11 cellular contexts compared by ENCODE assay signal in the genomic region with DNA sequence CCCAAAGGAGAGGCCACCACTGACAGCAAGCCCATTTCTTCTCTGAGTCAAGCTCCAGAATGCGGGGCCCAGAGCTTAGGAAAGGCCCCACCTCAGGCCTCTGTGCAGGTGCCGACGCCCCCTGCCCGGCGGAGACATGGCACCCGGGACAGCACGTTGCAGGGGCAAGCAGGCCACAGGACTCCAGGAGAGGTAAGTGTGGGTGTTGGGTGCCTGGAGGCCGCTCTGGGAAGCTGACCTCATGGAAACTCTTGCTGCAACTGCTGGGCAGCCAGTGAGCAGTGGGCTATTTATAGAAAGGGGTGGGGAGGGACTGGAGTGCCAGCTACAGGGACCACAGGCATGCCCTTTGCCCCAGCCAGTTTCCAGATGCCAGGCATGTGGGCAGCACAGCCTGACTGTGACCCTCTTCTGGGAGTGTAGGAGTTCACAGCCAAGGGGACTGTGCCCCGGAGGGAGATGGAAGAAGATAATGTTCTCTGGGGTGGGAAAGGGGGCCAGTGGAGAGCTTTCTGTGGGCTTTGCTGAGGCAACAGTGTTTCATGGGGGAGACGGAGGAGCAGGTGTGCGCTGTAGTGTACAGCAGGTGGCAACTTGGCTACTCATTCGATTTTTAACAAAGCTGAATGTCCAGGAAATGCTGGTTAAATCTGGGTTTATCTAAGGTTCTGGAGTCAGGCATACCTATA. TPM values are rescaled to one million over a fixed set of nuclear protein-coding genes. Genes with fewer than 3 reads are reported as not detected.
DNase-seq lines count a peak whose midpoint lies in the region; ATAC-seq and TF ChIP-seq lines count a peak whose summit lies in the region.
"Had no signal": no experiment of that assay in that cellular context is flagged by ENCODE, and none has a peak within 500 bp of the region (broad histone marks: within the 10 kb centered on the region; RNA-seq: fewer than 3 reads in every experiment).

No MANE protein-coding gene starts in this region.

- H3K9me3 ChIP-seq in stomach smooth muscle (ENCODE audit: control insufficient read depth in 2 of 2, low read length in 2 of 2): no peaks in the 10 kb centered on the region

- TF ChIP-seq CTCF in CD14-positive monocyte (IDR thresholded peaks at IDR 0.05): no peak

- peak overlapping the region in 1 of 2 donors; percentile 49 for H3K4me3 ChIP-seq in stomach smooth muscle (ENCODE audit: low read length in 2 of 2)

- peaks cover 62% of the 10 kb centered on the region for H3K4me1 ChIP-seq in stomach smooth muscle (ENCODE audit: control insufficient read depth, insufficient read depth, low read length)

- peak overlapping the region in 1 of 7 donors; percentile 43 for H3K27ac Mint-ChIP-seq in CD14-positive monocyte
- H3K27ac Mint-ChIP-seq: IgD-negative memory B cell had no signal

- no peak overlapping the region for H3K4me3 Mint-ChIP-seq in CD14-positive monocyte
- H3K4me3 Mint-ChIP-seq: IgD-negative memory B cell had no signal

- intact Hi-C loops in CD14-positive monocyte (cut with micrococcal nuclease): no loop called here

- no peak for ATAC-seq in HG03139 (IDR thresholded peaks at IDR 0.05; ENCODE audit: unreplicated experiment)
- ATAC-seq in GM21423 (IDR thresholded peaks at IDR 0.05; ENCODE audit: unreplicated experiment): no peak

- no peaks in the 10 kb centered on the region for H3K36me3 Mint-ChIP-seq in CD14-positive monocyte
- H3K36me3 Mint-ChIP-seq: IgD-negative memory B cell had no signal

- H3K9me3 Mint-ChIP-seq in CD14-positive monocyte: peaks cover 0 to 5% (median 2%) of the 10 kb centered on the region in 7 donors

- H3K36me3 ChIP-seq in stomach smooth muscle (ENCODE audit: control insufficient read depth in 2 of 2, insufficient read depth in 2 of 2, low read length in 2 of 2): peaks cover 2 to 13% of the 10 kb centered on the region in 2 donors

- H3K27ac ChIP-seq in stomach smooth muscle (ENCODE audit: low read length): peak overlapping the region; percentile 91

- peaks cover 9% of the 10 kb centered on the region for H3K4me1 Mint-ChIP-seq in CD14-positive monocyte
- H3K4me1 Mint-ChIP-seq: IgD-negative memory B cell had no signal

- H3K9ac ChIP-seq in stomach smooth muscle (ENCODE audit: low read length in 2 of 2): peak overlapping the region in 1 of 2 donors; percentile 23

- DNase-seq in HK-2 (ENCODE audit: unreplicated experiment): peak; percentile 56
- DNase-seq in amniotic epithelial cell (ENCODE audit: low read depth): peak; percentile 82
- DNase-seq in hepatic stellate cell (ENCODE audit: low spot score): peak; percentile 73
- no peak for DNase-seq in CD14-positive monocyte (ENCODE audit: low spot score)
- no peak for DNase-seq in NCI-H1092 (lab: John Stamatoyannopoulos, UW)
- DNase-seq: activated CD4-positive, CD25-positive, alpha-beta regulatory T cell treated with anti-CD3 and anti-CD28 coated beads, Interleukin-2, amount 50 U/mL, for 72 hours; erythroblast had no signal

- no peaks in the 10 kb centered on the region for H3K27me3 ChIP-seq in stomach smooth muscle (ENCODE audit: control insufficient read depth in 1 of 2, insufficient read depth in 2 of 2, low read length in 2 of 2)

- peaks cover 0 to 3% (median 3%) of the 10 kb centered on the region in 3 donors for H3K27me3 Mint-ChIP-seq in CD14-positive monocyte (ENCODE audit: low read depth in 3 of 3)

RNA-seq across cellular contexts. Expression of gene ALPK3, which starts 23.7 kb away (rescaled TPM):
- polyA plus RNA-seq in CD14-positive monocyte: under 1 TPM in 1 of 2 donors, not detected in 1; 0.02 TPM
- polyA plus RNA-seq: IgD-negative memory B cell had no signal

RNA-seq across cellular contexts. Expression of gene SLC28A1, which starts 43.6 kb away (rescaled TPM):
- polyA plus RNA-seq in CD14-positive monocyte: not detected
- polyA plus RNA-seq: IgD-negative memory B cell had no signal

Comparison
In these comparisons a context has a peak if more than half of its experiments do, and no peak if none do; other contexts are left out.
1. DNase-seq: peak in HK-2 (single experiment), amniotic epithelial cell (single experiment) and hepatic stellate cell (single experiment); none in CD14-positive monocyte (single experiment) and NCI-H1092 (single experiment).